Comparison of ENCODE assay signal across 27 cellular contexts in the genomic region with DNA sequence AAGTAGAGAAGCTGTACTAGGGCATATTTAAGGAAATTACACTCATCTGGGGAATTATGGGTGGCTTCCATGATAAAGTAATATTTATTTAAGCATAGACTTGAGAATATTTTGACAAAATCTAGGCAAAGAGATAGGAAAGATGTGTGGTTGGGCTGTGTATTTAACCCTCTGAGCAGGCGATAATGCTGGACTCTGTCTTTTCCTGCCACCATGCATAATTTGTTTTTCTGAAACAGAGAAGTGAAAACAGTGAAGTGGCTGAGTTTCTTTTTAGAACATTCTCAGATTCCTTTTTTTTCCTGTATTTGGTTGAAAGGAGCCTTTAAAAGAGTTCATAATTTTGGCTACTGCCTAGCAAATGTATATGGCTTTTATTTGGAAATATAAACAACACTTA.
"Had no signal": no experiment of that assay in that cellular context is flagged by ENCODE, and none has a peak within 500 bp of the region (broad histone marks: within the 10 kb centered on the region; RNA-seq: fewer than 3 reads in every experiment).

No MANE protein-coding gene starts in this region.

- H3K4me3 ChIP-seq: ascending aorta, body of pancreas, MG63, Peyer's patch had no signal

- H3K4me1 ChIP-seq: ascending aorta, body of pancreas, Peyer's patch had no signal

- H3K27me3 ChIP-seq: ascending aorta, body of pancreas, MG63, Peyer's patch had no signal

- DNase-seq: activated CD4-positive, alpha-beta memory T cell treated with anti-CD3 and anti-CD28 coated beads for 36 hours; activated CD4-positive, alpha-beta T cell treated with anti-CD3 and anti-CD28 coated beads, Interleukin-2, amount 10 ng/mL, durations not matched to agents 7 days and 5 days; activated CD4-positive, CD25-positive, alpha-beta regulatory T cell; activated CD8-positive, alpha-beta memory T cell treated with anti-CD3 and anti-CD28 coated beads for 24 hours; activated effector memory CD4-positive, alpha-beta T cell treated with anti-CD3 and anti-CD28 coated beads, Interleukin-2, amount 50 U/mL, for 16 hours; activated naive CD4-positive, alpha-beta T cell treated with Interleukin-2 at 50 U/mL for 16 hours; activated naive CD8-positive, alpha-beta T cell treated with anti-CD3 and anti-CD28 coated beads, Interleukin-2, amount 50 U/mL, for 24 hours; activated T-cell treated with anti-CD3 and anti-CD28 coated beads, Interleukin-2, amount 50 U/mL, for 4 hours; amniotic stem cell; body of pancreas; central memory CD4-positive, alpha-beta T cell; MG63; NCI-H1092; NCI-H1417 treated with DMSO at 0.1 percent for 48 hours; NCI-H1694; NCI-H2029; NCI-H2107; NCI-H2171 treated with DMSO at 0.1 percent for 48 hours; NCI-H226; NCI-H69; Peyer's patch; SHP77; T-helper 17 cell; T-helper 9 cell had no signal

- H3K36me3 ChIP-seq: ascending aorta, MG63, Peyer's patch had no signal

- H3K9me3 ChIP-seq: ascending aorta, body of pancreas, MG63, Peyer's patch had no signal

- H3K27ac ChIP-seq: ascending aorta, body of pancreas, Peyer's patch had no signal

- FAIRE-seq: bronchial epithelial cell, TTC549 had no signal
